Comparison of ENCODE assay signal across 1 cellular context in the genomic region with DNA sequence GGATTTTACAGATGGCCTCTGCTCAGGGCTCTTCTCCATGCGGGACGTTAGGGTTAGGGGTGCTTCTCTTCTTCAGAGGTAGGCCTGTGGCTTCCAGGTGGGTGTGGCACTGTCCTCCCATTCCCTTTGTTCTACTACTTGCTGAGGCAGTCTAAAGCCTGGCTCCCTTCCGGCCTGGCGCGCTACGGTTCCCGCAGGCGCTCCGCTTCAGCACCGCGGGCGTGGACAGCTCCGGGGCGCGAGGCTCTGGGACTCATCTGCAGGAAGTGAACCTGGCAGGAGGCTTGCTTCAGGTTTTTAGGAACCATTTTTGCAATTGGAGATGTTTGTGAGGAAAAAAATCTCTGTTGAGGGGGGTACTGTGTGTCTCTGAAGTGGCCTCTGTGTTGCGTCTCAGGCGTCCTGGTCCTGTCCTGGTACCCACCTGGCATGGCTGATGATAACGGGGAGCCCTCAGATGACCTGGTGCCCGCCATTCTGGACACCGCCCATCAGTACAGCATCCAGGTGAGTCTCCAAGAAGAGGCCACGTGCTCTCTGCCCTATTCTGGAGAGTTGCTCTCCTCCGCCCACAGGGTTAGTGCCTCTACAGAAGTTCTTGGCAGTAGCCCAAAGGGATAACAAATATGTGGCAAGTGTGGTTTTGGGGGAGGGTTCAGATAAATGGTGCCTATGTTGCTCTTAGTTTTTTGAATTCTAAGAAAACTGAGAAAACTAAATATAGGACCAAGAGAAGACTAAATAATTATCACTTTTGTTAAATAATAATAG.
TF ChIP-seq lines count a peak whose summit lies in the region.

No MANE protein-coding gene starts in this region.

TF ChIP-seq in K562, 482 proteins besides CTCF, POLR2A, EP300 and RAD21 (continued from another document and continues in another):
- TF ChIP-seq HES1 (IDR thresholded peaks at IDR 0.05; ENCODE audit: low read depth) (no peak), ERF (CRISPR knock-in tag; IDR thresholded peaks at IDR 0.05) (no peak), MCM3 (IDR thresholded peaks at IDR 0.05) (no peak), ZNF232 (CRISPR knock-in tag; IDR thresholded peaks at IDR 0.05) (peak; percentile 96), KLF1 (tag; IDR thresholded peaks at IDR 0.05) (no peak), PURB (CRISPR knock-in tag; IDR thresholded peaks at IDR 0.05; ENCODE audit: low read depth) (no peak), NFIX (CRISPR knock-in tag; IDR thresholded peaks at IDR 0.05; ENCODE audit: low read depth) (no peak), BRD4 (IDR thresholded peaks at IDR 0.05) (no peak), ZC3H11A (IDR thresholded peaks at IDR 0.05; ENCODE audit: low read depth, low read length) (no peak), MECOM (CRISPR knock-in tag; IDR thresholded peaks at IDR 0.05) (no peak), PHB (CRISPR knock-in tag; IDR thresholded peaks at IDR 0.05) (no peak), POLR2AphosphoS5 (IDR thresholded peaks at IDR 0.05; ENCODE audit: control insufficient read depth, insufficient read depth, low read depth, low read length) (no peak), ZFPM2 (CRISPR knock-in tag; IDR thresholded peaks at IDR 0.05) (no peak), XRCC5 (IDR thresholded peaks at IDR 0.05; ENCODE audit: low read depth, low read length) (peak; percentile 93; the same call in 1 of the 2 replicates), SMARCB1 (IDR thresholded peaks at IDR 0.05; ENCODE audit: insufficient read length, low read depth) (no peak), ZNF77 (CRISPR knock-in tag; IDR thresholded peaks at IDR 0.05) (no peak), ZBTB7A (IDR thresholded peaks at IDR 0.05; ENCODE audit: borderline replicate concordance, control insufficient read depth, low read depth, low read length) (no peak), STAT6 (CRISPR knock-in tag; IDR thresholded peaks at IDR 0.05) (no peak), ZNF551 (CRISPR knock-in tag; IDR thresholded peaks at IDR 0.05) (no peak), BDP1 (IDR thresholded peaks at IDR 0.05; ENCODE audit: insufficient read depth, insufficient read length) (no peak), ZNF668 (CRISPR knock-in tag; IDR thresholded peaks at IDR 0.05) (0 out of 2 replicates have a peak, but pooled peaks have one; percentile 14), ZNF780A (CRISPR knock-in tag; IDR thresholded peaks at IDR 0.05) (no peak), E2F4 (CRISPR knock-in tag; IDR thresholded peaks at IDR 0.05; ENCODE audit: low read depth) (peak; percentile 75; the same call in 1 of the 2 replicates), GATAD2A (IDR thresholded peaks at IDR 0.05) (no peak), FOXJ3 (CRISPR knock-in tag; IDR thresholded peaks at IDR 0.05) (no peak), POLR2AphosphoS2 (IDR thresholded peaks at IDR 0.05; ENCODE audit: low read length) (no peak), TCFL5 (CRISPR knock-in tag; conservative IDR thresholded peaks at IDR 0.05) (no peak), ETS2 (tag; IDR thresholded peaks at IDR 0.05; ENCODE audit: borderline replicate concordance, poor library complexity, severe bottlenecking) (no peak), HMG20B (CRISPR knock-in tag; IDR thresholded peaks at IDR 0.05) (no peak), HDAC1 (IDR thresholded peaks at IDR 0.05) (peak in 1 of 2 experiments; percentile 84; a peak in 2 of 4 replicates), VEZF1 (CRISPR knock-in tag; IDR thresholded peaks at IDR 0.05) (peak; percentile 9; the same call in 1 of the 2 replicates), ZKSCAN3 (CRISPR knock-in tag; IDR thresholded peaks at IDR 0.05) (no peak), EZH2 (IDR thresholded peaks at IDR 0.05; ENCODE audit: borderline replicate concordance, low read depth, low read length) (no peak), ZNF589 (CRISPR knock-in tag; IDR thresholded peaks at IDR 0.05; ENCODE audit: low read depth) (no peak), RBM39 (optimal IDR thresholded peaks at IDR 0.05; ENCODE audit: low read depth, low read length) (no peak), L3MBTL2 (IDR thresholded peaks at IDR 0.05) (peak; percentile 71; the same call in 1 of the 2 replicates), DACH1 (IDR thresholded peaks at IDR 0.05; ENCODE audit: partially characterized antibody) (no peak), DEAF1 (CRISPR knock-in tag; IDR thresholded peaks at IDR 0.05) (no peak), ZBTB1 (CRISPR knock-in tag; IDR thresholded peaks at IDR 0.05; ENCODE audit: borderline replicate concordance, low read depth) (peak; percentile 70), TRIM28 (IDR thresholded peaks at IDR 0.05) (no peak), SUPT5H (IDR thresholded peaks at IDR 0.05) (no peak)
- TF ChIP-seq, protein P1, sequence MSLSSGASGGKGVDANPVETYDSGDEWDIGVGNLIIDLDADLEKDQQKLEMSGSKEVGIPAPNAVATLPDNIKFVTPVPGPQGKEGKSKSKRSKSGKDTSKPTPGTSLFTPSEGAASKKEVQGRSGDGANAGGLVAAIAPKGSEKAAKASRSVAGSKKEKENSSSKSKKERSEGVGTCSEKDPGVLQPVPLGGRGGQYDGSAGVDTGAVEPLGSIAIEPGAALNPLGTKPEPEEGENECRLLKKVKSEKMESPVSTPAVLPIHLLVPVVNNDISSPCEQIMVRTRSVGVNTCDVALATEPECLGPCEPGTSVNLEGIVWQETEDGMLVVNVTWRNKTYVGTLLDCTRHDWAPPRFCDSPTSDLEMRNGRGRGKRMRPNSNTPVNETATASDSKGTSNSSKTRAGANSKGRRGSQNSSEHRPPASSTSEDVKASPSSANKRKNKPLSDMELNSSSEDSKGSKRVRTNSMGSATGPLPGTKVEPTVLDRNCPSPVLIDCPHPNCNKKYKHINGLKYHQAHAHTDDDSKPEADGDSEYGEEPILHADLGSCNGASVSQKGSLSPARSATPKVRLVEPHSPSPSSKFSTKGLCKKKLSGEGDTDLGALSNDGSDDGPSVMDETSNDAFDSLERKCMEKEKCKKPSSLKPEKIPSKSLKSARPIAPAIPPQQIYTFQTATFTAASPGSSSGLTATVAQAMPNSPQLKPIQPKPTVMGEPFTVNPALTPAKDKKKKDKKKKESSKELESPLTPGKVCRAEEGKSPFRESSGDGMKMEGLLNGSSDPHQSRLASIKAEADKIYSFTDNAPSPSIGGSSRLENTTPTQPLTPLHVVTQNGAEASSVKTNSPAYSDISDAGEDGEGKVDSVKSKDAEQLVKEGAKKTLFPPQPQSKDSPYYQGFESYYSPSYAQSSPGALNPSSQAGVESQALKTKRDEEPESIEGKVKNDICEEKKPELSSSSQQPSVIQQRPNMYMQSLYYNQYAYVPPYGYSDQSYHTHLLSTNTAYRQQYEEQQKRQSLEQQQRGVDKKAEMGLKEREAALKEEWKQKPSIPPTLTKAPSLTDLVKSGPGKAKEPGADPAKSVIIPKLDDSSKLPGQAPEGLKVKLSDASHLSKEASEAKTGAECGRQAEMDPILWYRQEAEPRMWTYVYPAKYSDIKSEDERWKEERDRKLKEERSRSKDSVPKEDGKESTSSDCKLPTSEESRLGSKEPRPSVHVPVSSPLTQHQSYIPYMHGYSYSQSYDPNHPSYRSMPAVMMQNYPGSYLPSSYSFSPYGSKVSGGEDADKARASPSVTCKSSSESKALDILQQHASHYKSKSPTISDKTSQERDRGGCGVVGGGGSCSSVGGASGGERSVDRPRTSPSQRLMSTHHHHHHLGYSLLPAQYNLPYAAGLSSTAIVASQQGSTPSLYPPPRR (CRISPR knock-in tag; IDR thresholded peaks at IDR 0.05; ENCODE audit: borderline replicate concordance), result 0 out of 2 replicates have a peak, but pooled peaks have one; percentile 16
- TF ChIP-seq, protein P2, sequence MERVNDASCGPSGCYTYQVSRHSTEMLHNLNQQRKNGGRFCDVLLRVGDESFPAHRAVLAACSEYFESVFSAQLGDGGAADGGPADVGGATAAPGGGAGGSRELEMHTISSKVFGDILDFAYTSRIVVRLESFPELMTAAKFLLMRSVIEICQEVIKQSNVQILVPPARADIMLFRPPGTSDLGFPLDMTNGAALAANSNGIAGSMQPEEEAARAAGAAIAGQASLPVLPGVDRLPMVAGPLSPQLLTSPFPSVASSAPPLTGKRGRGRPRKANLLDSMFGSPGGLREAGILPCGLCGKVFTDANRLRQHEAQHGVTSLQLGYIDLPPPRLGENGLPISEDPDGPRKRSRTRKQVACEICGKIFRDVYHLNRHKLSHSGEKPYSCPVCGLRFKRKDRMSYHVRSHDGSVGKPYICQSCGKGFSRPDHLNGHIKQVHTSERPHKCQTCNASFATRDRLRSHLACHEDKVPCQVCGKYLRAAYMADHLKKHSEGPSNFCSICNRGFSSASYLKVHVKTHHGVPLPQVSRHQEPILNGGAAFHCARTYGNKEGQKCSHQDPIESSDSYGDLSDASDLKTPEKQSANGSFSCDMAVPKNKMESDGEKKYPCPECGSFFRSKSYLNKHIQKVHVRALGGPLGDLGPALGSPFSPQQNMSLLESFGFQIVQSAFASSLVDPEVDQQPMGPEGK (CRISPR knock-in tag; IDR thresholded peaks at IDR 0.05; ENCODE audit: borderline replicate concordance), result no peak
- TF ChIP-seq, protein P3, sequence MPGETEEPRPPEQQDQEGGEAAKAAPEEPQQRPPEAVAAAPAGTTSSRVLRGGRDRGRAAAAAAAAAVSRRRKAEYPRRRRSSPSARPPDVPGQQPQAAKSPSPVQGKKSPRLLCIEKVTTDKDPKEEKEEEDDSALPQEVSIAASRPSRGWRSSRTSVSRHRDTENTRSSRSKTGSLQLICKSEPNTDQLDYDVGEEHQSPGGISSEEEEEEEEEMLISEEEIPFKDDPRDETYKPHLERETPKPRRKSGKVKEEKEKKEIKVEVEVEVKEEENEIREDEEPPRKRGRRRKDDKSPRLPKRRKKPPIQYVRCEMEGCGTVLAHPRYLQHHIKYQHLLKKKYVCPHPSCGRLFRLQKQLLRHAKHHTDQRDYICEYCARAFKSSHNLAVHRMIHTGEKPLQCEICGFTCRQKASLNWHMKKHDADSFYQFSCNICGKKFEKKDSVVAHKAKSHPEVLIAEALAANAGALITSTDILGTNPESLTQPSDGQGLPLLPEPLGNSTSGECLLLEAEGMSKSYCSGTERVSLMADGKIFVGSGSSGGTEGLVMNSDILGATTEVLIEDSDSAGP (CRISPR knock-in tag; IDR thresholded peaks at IDR 0.05), result no peak
- TF ChIP-seq, protein P4, sequence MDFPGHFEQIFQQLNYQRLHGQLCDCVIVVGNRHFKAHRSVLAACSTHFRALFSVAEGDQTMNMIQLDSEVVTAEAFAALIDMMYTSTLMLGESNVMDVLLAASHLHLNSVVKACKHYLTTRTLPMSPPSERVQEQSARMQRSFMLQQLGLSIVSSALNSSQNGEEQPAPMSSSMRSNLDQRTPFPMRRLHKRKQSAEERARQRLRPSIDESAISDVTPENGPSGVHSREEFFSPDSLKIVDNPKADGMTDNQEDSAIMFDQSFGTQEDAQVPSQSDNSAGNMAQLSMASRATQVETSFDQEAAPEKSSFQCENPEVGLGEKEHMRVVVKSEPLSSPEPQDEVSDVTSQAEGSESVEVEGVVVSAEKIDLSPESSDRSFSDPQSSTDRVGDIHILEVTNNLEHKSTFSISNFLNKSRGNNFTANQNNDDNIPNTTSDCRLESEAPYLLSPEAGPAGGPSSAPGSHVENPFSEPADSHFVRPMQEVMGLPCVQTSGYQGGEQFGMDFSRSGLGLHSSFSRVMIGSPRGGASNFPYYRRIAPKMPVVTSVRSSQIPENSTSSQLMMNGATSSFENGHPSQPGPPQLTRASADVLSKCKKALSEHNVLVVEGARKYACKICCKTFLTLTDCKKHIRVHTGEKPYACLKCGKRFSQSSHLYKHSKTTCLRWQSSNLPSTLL (IDR thresholded peaks at IDR 0.05), result no peak
